Comparison of ENCODE assay signal across 29 cellular contexts in the genomic region with DNA sequence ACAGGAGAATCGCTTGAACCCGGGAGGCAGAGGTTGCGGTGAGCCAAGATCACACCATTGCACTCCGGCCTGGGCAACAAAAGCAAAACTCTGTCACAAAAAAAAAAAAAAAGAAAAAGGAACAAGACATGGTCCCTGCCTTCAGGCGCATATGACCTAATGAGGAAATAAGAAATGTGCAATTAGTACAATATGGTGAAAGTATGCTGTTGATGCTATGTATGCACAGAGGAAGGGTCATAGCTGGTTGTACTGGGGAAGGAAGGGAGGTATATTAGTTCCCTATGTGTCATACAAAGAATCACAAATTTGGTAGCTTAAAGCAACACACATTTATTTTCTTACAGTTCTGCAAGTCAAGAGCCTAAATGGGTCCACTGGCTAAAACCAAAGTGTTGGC.
DNase-seq lines count a peak whose midpoint lies in the region; ATAC-seq and TF ChIP-seq lines count a peak whose summit lies in the region.
"Had no signal": no experiment of that assay in that cellular context is flagged by ENCODE, and none has a peak within 500 bp of the region (broad histone marks: within the 10 kb centered on the region; RNA-seq: fewer than 3 reads in every experiment).

No MANE protein-coding gene starts in this region.

- intact Hi-C loops in Right ventricle myocardium superior (cut with DNase I): no loop called here
- intact Hi-C loops in Right ventricle myocardium inferior (cut with DNase I): no loop called here
- intact Hi-C loops in sciatic nerve (cut with DNase I): no loop called here

- H3K9me3 Mint-ChIP-seq in stimulated activated naive B cell treated with anti-CD40 and anti-IgM and Interleukin-4, amounts not matched to agents 10 μg/mL and 1 μg/mL and 100 μg/mL, for 72 hours: peaks cover 0 to 1% of the 10 kb centered on the region in 2 donors
- no peaks in the 10 kb centered on the region for H3K9me3 Mint-ChIP-seq in type B pancreatic cell
- H3K9me3 Mint-ChIP-seq: activated CD4-positive, alpha-beta T cell treated with anti-CD3 and anti-CD28 coated beads, Interleukin-2, amount 10 ng/mL, durations not matched to agents 24 days and 14 days; activated T-cell treated with anti-CD3 and anti-CD28 coated beads, Interleukin-2, amount 50 U/mL, for 4 hours; CD8-positive, alpha-beta memory T cell; stimulated activated naive CD8-positive, alpha-beta T cell treated with anti-CD3 and anti-CD28 coated beads, Interleukin-15, amount 100 ng/mL, for 72 hours had no signal

- H3K27ac ChIP-seq in OCI-LY3 (ENCODE audit: low read length): peak overlapping the region; percentile 100
- H3K27ac ChIP-seq: epithelial cell of prostate, prostate gland, tibial artery, VCaP had no signal

- no peak for TF ChIP-seq CTCF in OCI-LY3 (IDR thresholded peaks at IDR 0.05; ENCODE audit: low read depth, low read length)
- TF ChIP-seq CTCF in type B pancreatic cell (conservative IDR thresholded peaks at IDR 0.05): no peak

- H3K36me3 Mint-ChIP-seq in stimulated activated naive B cell treated with anti-CD40 and anti-IgM and Interleukin-4, amounts not matched to agents 10 μg/mL and 1 μg/mL and 100 μg/mL, for 72 hours: no peaks in the 10 kb centered on the region
- H3K36me3 Mint-ChIP-seq in type B pancreatic cell: no peaks in the 10 kb centered on the region
- H3K36me3 Mint-ChIP-seq: brain had no signal

- H4K20me1 ChIP-seq in OCI-LY3 (ENCODE audit: insufficient read depth, low read length): no peaks in the 10 kb centered on the region

- peak overlapping the region; percentile 42; the same call in 1 of the 2 replicates for H3K4me3 ChIP-seq in OCI-LY3 (ENCODE audit: low read length)
- H3K4me3 ChIP-seq: prostate gland, tibial artery had no signal

- peaks cover 0 to 13% of the 10 kb centered on the region in 2 donors for H3K27me3 Mint-ChIP-seq in stimulated activated naive B cell treated with anti-CD40 and anti-IgM and Interleukin-4, amounts not matched to agents 10 μg/mL and 1 μg/mL and 100 μg/mL, for 72 hours
- H3K27me3 Mint-ChIP-seq in type B pancreatic cell: peaks cover 4% of the 10 kb centered on the region
- H3K27me3 Mint-ChIP-seq: stimulated activated naive CD8-positive, alpha-beta T cell treated with anti-CD3 and anti-CD28 coated beads, Interleukin-15, amount 100 ng/mL, for 72 hours had no signal

- DNase-seq in Right ventricle myocardium superior (no peak), Right ventricle myocardium inferior (ENCODE audit: missing footprints) (no peak), left lobe of liver (ENCODE audit: low spot score) (no peak), type B pancreatic cell (ENCODE audit: extremely low spot score, unreplicated experiment) (no peak), sciatic nerve (ENCODE audit: low spot score) (no peak)
- no peak for DNase-seq in stimulated activated naive B cell treated with anti-CD40 and anti-IgM and Interleukin-4, amounts not matched to agents 10 μg/mL and 1 μg/mL and 100 μg/mL, for 72 hours
- DNase-seq: activated CD4-positive, alpha-beta T cell treated with anti-CD3 and anti-CD28 coated beads, Interleukin-2, amount 10 ng/mL, durations not matched to agents 24 days and 14 days; activated naive CD4-positive, alpha-beta T cell treated with Interleukin-2 at 50 U/mL for 16 hours; activated T-cell treated with anti-CD3 and anti-CD28 coated beads, Interleukin-2, amount 50 U/mL, for 4 hours; CD8-positive, alpha-beta memory T cell; DMS153; glutamatergic neuron; H7; IMR-90; kidney; NCI-H1092 treated with DMSO at 0.1 percent for 48 hours; NCI-H187 treated with DMSO at 0.1 percent for 48 hours; NCI-H524 treated with DMSO at 0.1 percent for 48 hours; NK-92 treated with Interleukin-12 subunit alpha and Interleukin-12 subunit beta, amount 100 ng/mL, for 24 hours; nucleus accumbens; SK-N-SH; stimulated activated naive CD8-positive, alpha-beta T cell treated with anti-CD3 and anti-CD28 coated beads, Interleukin-15, amount 100 ng/mL, for 72 hours; tibial artery had no signal

- ATAC-seq in Right ventricle myocardium superior (ENCODE audit: poor library complexity) (peak; percentile 39), Right ventricle myocardium inferior (no peak), left lobe of liver (peak; percentile 36), sciatic nerve (no peak), GM18861 (IDR thresholded peaks at IDR 0.05; ENCODE audit: unreplicated experiment) (no peak)
- ATAC-seq in stimulated activated naive B cell treated with anti-CD40 and anti-IgM and Interleukin-4, amounts not matched to agents 10 μg/mL and 1 μg/mL and 100 μg/mL, for 72 hours (replicated peaks): peak; percentile 57 to 59
- ATAC-seq: activated T-cell treated with anti-CD3 and anti-CD28 coated beads, Interleukin-2, amount 50 U/mL, for 4 hours; stimulated activated naive CD8-positive, alpha-beta T cell treated with anti-CD3 and anti-CD28 coated beads, Interleukin-15, amount 100 ng/mL, for 72 hours had no signal

- H3K27me3 ChIP-seq in OCI-LY3 (ENCODE audit: low read depth, low read length): no peaks in the 10 kb centered on the region

- peaks cover 69% of the 10 kb centered on the region for H3K4me1 ChIP-seq in OCI-LY3 (ENCODE audit: low read length)
- H3K4me1 ChIP-seq: prostate gland, tibial artery had no signal

- H3K9ac ChIP-seq in OCI-LY3 (ENCODE audit: low read length): peak overlapping the region; percentile 71; the same call in 1 of the 2 replicates
- H3K9ac ChIP-seq: SK-N-SH had no signal

- no peaks in the 10 kb centered on the region for H3K9me3 ChIP-seq in OCI-LY3 (ENCODE audit: insufficient read depth, low read length)
- H3K9me3 ChIP-seq: prostate gland, SK-N-SH, tibial artery had no signal

- peaks cover 26 to 52% of the 10 kb centered on the region in 2 donors for H3K4me1 Mint-ChIP-seq in stimulated activated naive B cell treated with anti-CD40 and anti-IgM and Interleukin-4, amounts not matched to agents 10 μg/mL and 1 μg/mL and 100 μg/mL, for 72 hours
- peaks cover 6% of the 10 kb centered on the region for H3K4me1 Mint-ChIP-seq in type B pancreatic cell (ENCODE audit: unreplicated experiment)
- H3K4me1 Mint-ChIP-seq: activated CD4-positive, alpha-beta T cell treated with anti-CD3 and anti-CD28 coated beads, Interleukin-2, amount 10 ng/mL, durations not matched to agents 24 days and 14 days; brain; CD8-positive, alpha-beta memory T cell had no signal

- H2AFZ ChIP-seq in OCI-LY3 (ENCODE audit: low read depth, low read length): no peak overlapping the region

- H3K4me2 ChIP-seq in OCI-LY3 (ENCODE audit: low read length): peak overlapping the region; percentile 90
- H3K4me2 ChIP-seq: SK-N-SH had no signal

- H3K36me3 ChIP-seq in OCI-LY3 (replicated peaks; ENCODE audit: low read depth, low read length): no peaks in the 10 kb centered on the region
- H3K36me3 ChIP-seq: prostate gland, tibial artery had no signal

- H3K4me3 Mint-ChIP-seq in stimulated activated naive B cell treated with anti-CD40 and anti-IgM and Interleukin-4, amounts not matched to agents 10 μg/mL and 1 μg/mL and 100 μg/mL, for 72 hours: no peak overlapping the region
- H3K4me3 Mint-ChIP-seq in type B pancreatic cell: no peak overlapping the region
- H3K4me3 Mint-ChIP-seq: activated CD4-positive, alpha-beta T cell treated with anti-CD3 and anti-CD28 coated beads, Interleukin-2, amount 10 ng/mL, durations not matched to agents 24 days and 14 days; activated T-cell treated with anti-CD3 and anti-CD28 coated beads, Interleukin-2, amount 50 U/mL, for 4 hours; brain; CD8-positive, alpha-beta memory T cell; stimulated activated naive CD8-positive, alpha-beta T cell treated with anti-CD3 and anti-CD28 coated beads, Interleukin-15, amount 100 ng/mL, for 72 hours had no signal

- H3K27ac Mint-ChIP-seq in stimulated activated naive B cell treated with anti-CD40 and anti-IgM and Interleukin-4, amounts not matched to agents 10 μg/mL and 1 μg/mL and 100 μg/mL, for 72 hours: peak overlapping the region; percentile 10
- H3K27ac Mint-ChIP-seq in type B pancreatic cell: no peak overlapping the region
- H3K27ac Mint-ChIP-seq: activated CD4-positive, alpha-beta T cell treated with anti-CD3 and anti-CD28 coated beads, Interleukin-2, amount 10 ng/mL, durations not matched to agents 24 days and 14 days; brain; stimulated activated naive CD8-positive, alpha-beta T cell treated with anti-CD3 and anti-CD28 coated beads, Interleukin-15, amount 100 ng/mL, for 72 hours had no signal

- H3K79me2 ChIP-seq in OCI-LY3 (ENCODE audit: low read length): no peaks in the 10 kb centered on the region

Comparison
In these comparisons a context has a peak if more than half of its experiments do, and no peak if none do; other contexts are left out.
1. ATAC-seq: peak in Right ventricle myocardium superior (single experiment), left lobe of liver (single experiment) and stimulated activated naive B cell treated with anti-CD40 and anti-IgM and Interleukin-4, amounts not matched to agents 10 μg/mL and 1 μg/mL and 100 μg/mL, for 72 hours (2 of 2); none in Right ventricle myocardium inferior (single experiment), sciatic nerve (single experiment) and GM18861 (single experiment).